In the genomic region with DNA sequence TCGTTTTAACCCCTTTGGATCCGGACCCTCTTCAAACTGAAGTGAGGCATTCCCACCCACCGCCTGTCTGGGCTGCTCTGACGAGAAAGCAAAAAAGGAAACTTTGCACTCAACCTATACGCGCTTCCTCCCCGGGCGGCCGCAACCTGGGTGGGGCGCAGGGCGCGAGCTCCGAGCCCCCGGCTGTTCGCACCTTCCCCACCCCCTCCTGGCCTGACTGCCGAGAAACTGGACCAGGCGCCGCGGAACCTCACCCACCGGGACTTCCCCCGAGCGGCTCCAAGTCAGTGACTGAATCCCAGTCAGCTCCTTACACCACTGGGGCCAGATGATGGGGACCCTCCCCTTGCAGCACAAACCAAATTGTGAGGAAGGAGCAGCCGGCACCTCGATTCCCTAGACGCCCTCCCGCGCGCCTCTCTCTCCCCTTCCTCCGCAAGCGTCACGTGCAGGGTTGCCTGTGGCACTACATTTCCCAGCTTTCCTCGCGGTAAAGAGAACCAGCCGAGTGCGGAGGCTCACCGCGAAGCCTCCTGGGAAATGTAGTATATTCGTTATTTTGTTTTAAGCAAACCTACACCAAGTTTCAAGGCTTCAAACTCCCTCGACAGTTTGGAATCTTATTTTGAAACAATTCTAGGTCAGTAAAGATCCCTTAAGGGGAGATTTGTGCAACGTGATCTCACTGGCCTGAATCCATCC, we compare ENCODE assay signal across 8 cellular contexts. TPM values are rescaled to one million over a fixed set of nuclear protein-coding genes. Genes with fewer than 3 reads are reported as not detected.
DNase-seq lines count a peak whose midpoint lies in the region; ATAC-seq and TF ChIP-seq lines count a peak whose summit lies in the region.

A gene with protein sequence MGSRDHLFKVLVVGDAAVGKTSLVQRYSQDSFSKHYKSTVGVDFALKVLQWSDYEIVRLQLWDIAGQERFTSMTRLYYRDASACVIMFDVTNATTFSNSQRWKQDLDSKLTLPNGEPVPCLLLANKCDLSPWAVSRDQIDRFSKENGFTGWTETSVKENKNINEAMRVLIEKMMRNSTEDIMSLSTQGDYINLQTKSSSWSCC (minus strand): TSS at position 468 of the 702 bp plus-strand sequence. CDS start 526 bp downstream, outside the sequence.

- no peak for TF ChIP-seq CTCF in fibroblast of mammary gland (conservative IDR thresholded peaks at IDR 0.05; ENCODE audit: control insufficient read depth, insufficient read depth, low read depth, low read length)

- H3K27ac Mint-ChIP-seq in activated T-helper 1 cell treated with anti-CD3 and anti-CD28 coated beads, Interleukin-12 subunit alpha, Interleukin-12 subunit beta, Interleukin-2, Interleukin-4 antibody, amounts not matched to agents 30 ng/mL and 10 ng/mL and 1 ng/mL, durations not matched to agents 14 hours and 24 hours and 36 hours, result peak within 1 kb of the TSS; percentile 93
- peak within 1 kb of the TSS; percentile 97 to 98 (median 98) for H3K27ac Mint-ChIP-seq in naive thymus-derived CD8-positive, alpha-beta T cell
- H3K27ac Mint-ChIP-seq in stimulated activated naive B cell treated with anti-CD40 and anti-IgM and Interleukin-4, amounts not matched to agents 10 μg/mL and 1 μg/mL and 100 μg/mL, for 72 hours, result peak within 1 kb of the TSS; percentile 97

- DNase-seq in DMS79 (lab: John Stamatoyannopoulos, UW) (peak; percentile 51), RPMI7951 (ENCODE audit: low read depth) (peak; percentile 73), fibroblast of mammary gland (ENCODE audit: low read depth) (peak; percentile 80)
- DNase-seq in activated T-helper 1 cell treated with anti-CD3 and anti-CD28 coated beads, Interleukin-12 subunit alpha, Interleukin-12 subunit beta, Interleukin-2, Interleukin-4 antibody, amounts not matched to agents 30 ng/mL and 10 ng/mL and 1 ng/mL, durations not matched to agents 14 hours and 24 hours and 36 hours (ENCODE audit: low spot score), result peak; percentile 82
- peak; percentile 71 to 93 (median 87) for DNase-seq in naive thymus-derived CD8-positive, alpha-beta T cell
- DNase-seq in stimulated activated naive B cell treated with anti-CD40 and anti-IgM and Interleukin-4, amounts not matched to agents 10 μg/mL and 1 μg/mL and 100 μg/mL, for 72 hours, result peak; percentile 83

- peak; percentile 76 for ATAC-seq in GM21786 (IDR thresholded peaks at IDR 0.05; ENCODE audit: unreplicated experiment)
- peak; percentile 87 for ATAC-seq in naive thymus-derived CD8-positive, alpha-beta T cell
- peak; percentile 80 to 88 for ATAC-seq in stimulated activated naive B cell treated with anti-CD40 and anti-IgM and Interleukin-4, amounts not matched to agents 10 μg/mL and 1 μg/mL and 100 μg/mL, for 72 hours (replicated peaks)

- intact Hi-C loops in activated T-helper 1 cell treated with anti-CD3 and anti-CD28 coated beads, Interleukin-12 subunit alpha, Interleukin-12 subunit beta, Interleukin-2, Interleukin-4 antibody, amounts not matched to agents 30 ng/mL and 10 ng/mL and 1 ng/mL, durations not matched to agents 14 hours and 24 hours and 36 hours (cut with micrococcal nuclease), result loop anchor here (1.0 to 2.0 kb wide), 4 partner anchors 38 to 143 kb away; a partner anchor contains a TSS

- POLR2A ChIA-PET in naive thymus-derived CD8-positive, alpha-beta T cell (lab: Charles Lee), result interaction anchor here (0.5 to 5.5 kb wide), 15 partner anchors 10 to 174 kb away, joined by 3 to 84 read pairs (median 5); a partner anchor contains a TSS

- peaks cover 59% of the 10 kb centered on the region for H3K4me1 Mint-ChIP-seq in activated T-helper 1 cell treated with anti-CD3 and anti-CD28 coated beads, Interleukin-12 subunit alpha, Interleukin-12 subunit beta, Interleukin-2, Interleukin-4 antibody, amounts not matched to agents 30 ng/mL and 10 ng/mL and 1 ng/mL, durations not matched to agents 14 hours and 24 hours and 36 hours (ENCODE audit: low read depth)
- H3K4me1 Mint-ChIP-seq in naive thymus-derived CD8-positive, alpha-beta T cell, result peaks cover 28 to 68% (median 61%) of the 10 kb centered on the region in 4 donors
- peaks cover 32 to 71% of the 10 kb centered on the region in 2 donors for H3K4me1 Mint-ChIP-seq in stimulated activated naive B cell treated with anti-CD40 and anti-IgM and Interleukin-4, amounts not matched to agents 10 μg/mL and 1 μg/mL and 100 μg/mL, for 72 hours

- no peaks in the 10 kb centered on the region for H3K27me3 Mint-ChIP-seq in activated T-helper 1 cell treated with anti-CD3 and anti-CD28 coated beads, Interleukin-12 subunit alpha, Interleukin-12 subunit beta, Interleukin-2, Interleukin-4 antibody, amounts not matched to agents 30 ng/mL and 10 ng/mL and 1 ng/mL, durations not matched to agents 14 hours and 24 hours and 36 hours (ENCODE audit: insufficient read depth)
- no peaks in the 10 kb centered on the region for H3K27me3 Mint-ChIP-seq in naive thymus-derived CD8-positive, alpha-beta T cell
- H3K27me3 Mint-ChIP-seq in stimulated activated naive B cell treated with anti-CD40 and anti-IgM and Interleukin-4, amounts not matched to agents 10 μg/mL and 1 μg/mL and 100 μg/mL, for 72 hours, result no peaks in the 10 kb centered on the region

- no peaks in the 10 kb centered on the region for H3K9me3 Mint-ChIP-seq in activated T-helper 1 cell treated with anti-CD3 and anti-CD28 coated beads, Interleukin-12 subunit alpha, Interleukin-12 subunit beta, Interleukin-2, Interleukin-4 antibody, amounts not matched to agents 30 ng/mL and 10 ng/mL and 1 ng/mL, durations not matched to agents 14 hours and 24 hours and 36 hours
- H3K9me3 Mint-ChIP-seq in naive thymus-derived CD8-positive, alpha-beta T cell, result no peaks in the 10 kb centered on the region
- no peaks in the 10 kb centered on the region for H3K9me3 Mint-ChIP-seq in stimulated activated naive B cell treated with anti-CD40 and anti-IgM and Interleukin-4, amounts not matched to agents 10 μg/mL and 1 μg/mL and 100 μg/mL, for 72 hours

- H3K4me3 ChIP-seq in fibroblast of mammary gland (ENCODE audit: control insufficient read depth, low read depth, low read length), result peak within 1 kb of the TSS; percentile 95

- H3K36me3 ChIP-seq in KOPT-K1 (ENCODE audit: insufficient read depth, low read length), result peaks cover 5% of the 10 kb centered on the region; the same call in 1 of the 2 replicates

- H3K36me3 Mint-ChIP-seq in activated T-helper 1 cell treated with anti-CD3 and anti-CD28 coated beads, Interleukin-12 subunit alpha, Interleukin-12 subunit beta, Interleukin-2, Interleukin-4 antibody, amounts not matched to agents 30 ng/mL and 10 ng/mL and 1 ng/mL, durations not matched to agents 14 hours and 24 hours and 36 hours (ENCODE audit: low read depth), result peaks cover 27% of the 10 kb centered on the region
- H3K36me3 Mint-ChIP-seq in naive thymus-derived CD8-positive, alpha-beta T cell, result peaks cover 0 to 8% (median 8%) of the 10 kb centered on the region in 3 donors
- H3K36me3 Mint-ChIP-seq in stimulated activated naive B cell treated with anti-CD40 and anti-IgM and Interleukin-4, amounts not matched to agents 10 μg/mL and 1 μg/mL and 100 μg/mL, for 72 hours, result peaks cover 12 to 30% of the 10 kb centered on the region in 2 donors

- H3K27ac ChIP-seq in KOPT-K1 (ENCODE audit: low read depth, low read length, poor library complexity, severe bottlenecking), result peak within 1 kb of the TSS; percentile 56

- no peaks in the 10 kb centered on the region for H3K9me3 ChIP-seq in KOPT-K1 (ENCODE audit: insufficient read depth, low read length, poor library complexity, severe bottlenecking)

- H3K4me3 Mint-ChIP-seq in activated T-helper 1 cell treated with anti-CD3 and anti-CD28 coated beads, Interleukin-12 subunit alpha, Interleukin-12 subunit beta, Interleukin-2, Interleukin-4 antibody, amounts not matched to agents 30 ng/mL and 10 ng/mL and 1 ng/mL, durations not matched to agents 14 hours and 24 hours and 36 hours, result peak within 1 kb of the TSS; percentile 88
- H3K4me3 Mint-ChIP-seq in naive thymus-derived CD8-positive, alpha-beta T cell, result peak within 1 kb of the TSS; percentile 89 to 99 (median 94)
- H3K4me3 Mint-ChIP-seq in stimulated activated naive B cell treated with anti-CD40 and anti-IgM and Interleukin-4, amounts not matched to agents 10 μg/mL and 1 μg/mL and 100 μg/mL, for 72 hours, result peak within 1 kb of the TSS; percentile 96 to 97

RNA-seq across cellular contexts. Expression of the gene that starts here (rescaled TPM):
- 14.6 and 15.1 TPM in 2 replicates for total RNA-seq in RPMI7951 (2014; rRNA removed; shearing (Covaris generic))
- 37.2 and 38.1 TPM in 2 replicates for total RNA-seq in activated T-helper 1 cell treated with anti-CD3 and anti-CD28 coated beads, Interleukin-12 subunit alpha, Interleukin-12 subunit beta, Interleukin-2, Interleukin-4 antibody, amounts not matched to agents 30 ng/mL and 10 ng/mL and 1 ng/mL, durations not matched to agents 14 hours and 24 hours and 36 hours
- total RNA-seq in naive thymus-derived CD8-positive, alpha-beta T cell, result 10 to 100 TPM; 50.2 to 50.3 TPM
- polyA plus RNA-seq in naive thymus-derived CD8-positive, alpha-beta T cell, result 100 to 1,000 TPM in 1 of 3 donors, 10 to 100 TPM in 2; 71.3 to 113 (median 84.6) TPM

Comparison
In these comparisons a context has a peak if more than half of its experiments do, and no peak if none do; other contexts are left out.
1. Peak in every context shown above with its lines: DNase-seq, ATAC-seq, H3K4me3 ChIP-seq and H3K27ac ChIP-seq.